ENCODE assay signal across 8 cellular contexts in the genomic region with DNA sequence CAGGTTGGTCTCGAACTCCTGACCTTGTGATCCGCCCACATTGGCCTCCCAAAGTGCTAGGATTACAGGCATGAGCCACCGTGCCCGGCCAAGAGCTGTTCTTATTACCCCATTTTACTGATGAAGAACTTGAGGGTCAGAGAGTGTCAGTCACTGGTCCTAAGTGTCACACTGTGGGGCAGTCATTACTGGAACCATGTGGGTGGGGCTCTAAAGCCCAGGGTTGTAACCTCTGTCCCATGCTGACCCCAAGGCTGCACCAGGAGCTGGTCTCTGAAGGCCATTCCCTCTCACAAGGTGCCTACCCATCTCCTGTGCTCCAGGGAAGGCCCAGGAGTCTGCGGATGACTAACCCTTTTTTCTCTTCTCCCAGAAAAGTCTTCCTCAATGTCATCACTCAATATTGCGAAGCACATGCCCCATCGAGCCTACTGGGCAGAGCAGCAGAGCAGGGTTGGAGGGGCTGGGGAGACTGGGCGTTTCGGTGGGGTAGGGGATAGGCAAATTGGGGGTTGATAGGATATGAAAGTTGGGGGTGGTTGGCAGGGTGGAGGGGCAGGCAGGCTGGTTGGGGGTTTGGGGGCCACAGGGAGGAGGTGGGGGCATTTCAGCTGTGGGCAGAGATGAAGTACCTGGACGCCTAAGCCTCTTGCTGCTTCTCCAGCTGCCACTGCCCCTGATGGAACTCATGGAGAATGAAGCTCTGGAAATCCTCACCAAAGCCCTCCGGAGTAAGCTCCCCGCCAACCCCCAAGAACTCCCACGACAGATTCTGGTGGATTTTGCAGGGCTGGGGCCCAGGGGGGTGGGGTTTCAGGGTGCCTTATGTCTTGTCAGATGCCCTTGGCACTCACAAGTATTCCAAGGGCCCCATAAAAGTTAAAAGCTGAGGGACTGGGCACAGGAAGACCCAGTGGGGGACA. TPM values are rescaled to one million over a fixed set of nuclear protein-coding genes. Genes with fewer than 3 reads are reported as not detected.
DNase-seq lines count a peak whose midpoint lies in the region; ATAC-seq and TF ChIP-seq lines count a peak whose summit lies in the region.
"Had no signal": no experiment of that assay in that cellular context is flagged by ENCODE, and none has a peak within 500 bp of the region (broad histone marks: within the 10 kb centered on the region; RNA-seq: fewer than 3 reads in every experiment).

No MANE protein-coding gene starts in this region.

- peaks cover 42 to 77% (median 48%) of the 10 kb centered on the region in 6 donors for H3K4me1 ChIP-seq in spleen

- peaks cover 0 to 14% (median 0%) of the 10 kb centered on the region in 6 donors for H3K36me3 ChIP-seq in spleen
- H3K36me3 ChIP-seq: pancreas, SJCRH30 had no signal

- peaks cover 3 to 42% (median 30%) of the 10 kb centered on the region in 7 donors for H3K27me3 ChIP-seq in spleen (replicated peaks in 1 of 7)

- ATAC-seq in central memory CD8-positive, alpha-beta T cell (replicated peaks; ENCODE audit: extremely low read depth, poor library complexity, severe bottlenecking), result no peak
- ATAC-seq in HG03095 (IDR thresholded peaks at IDR 0.05; ENCODE audit: unreplicated experiment), result no peak

- 75 to 87% (median 84%) methylated on average over 13 of the region's 13 CpGs for WGBS in spleen, 5 donors

- TF ChIP-seq POLR2A in spleen (IDR thresholded peaks at IDR 0.05), result no peak

- peak overlapping the region in 5 of 8 donors; percentile 93 to 98 (median 97) for H3K27ac ChIP-seq in spleen

- H3K4me3 ChIP-seq in spleen, result peak overlapping the region in 2 of 8 donors; percentile 79 to 89

- peak overlapping the region; percentile 87 for H3K4me3 Mint-ChIP-seq in T-helper 2 cell treated with Interferon-gamma antibody and Interleukin-4, amounts not matched to agents 5 μg/mL and 100 μg/mL, for 36 hours
- peak overlapping the region; percentile 93 for H3K4me3 Mint-ChIP-seq in central memory CD8-positive, alpha-beta T cell

- intact Hi-C loops in spleen (cut with DNase I; ENCODE audit: low total_unique reads), result loop anchor here (5.0 kb wide), 1 partner anchor 101 kb away; no protein-coding TSS in a partner anchor

- no peaks in the 10 kb centered on the region for H3K9me3 ChIP-seq in spleen
- H3K9me3 ChIP-seq: pancreas, SJCRH30 had no signal

- peaks cover 27% of the 10 kb centered on the region for H3K27me3 Mint-ChIP-seq in T-helper 2 cell treated with Interferon-gamma antibody and Interleukin-4, amounts not matched to agents 5 μg/mL and 100 μg/mL, for 36 hours (ENCODE audit: low read depth)
- H3K27me3 Mint-ChIP-seq in central memory CD8-positive, alpha-beta T cell, result peaks cover 28% of the 10 kb centered on the region

- H3K36me3 Mint-ChIP-seq in T-helper 2 cell treated with Interferon-gamma antibody and Interleukin-4, amounts not matched to agents 5 μg/mL and 100 μg/mL, for 36 hours (ENCODE audit: low read depth), result peaks cover 11% of the 10 kb centered on the region
- peaks cover 15% of the 10 kb centered on the region for H3K36me3 Mint-ChIP-seq in central memory CD8-positive, alpha-beta T cell (ENCODE audit: insufficient read depth)

- no peaks in the 10 kb centered on the region for H3K9me3 Mint-ChIP-seq in T-helper 2 cell treated with Interferon-gamma antibody and Interleukin-4, amounts not matched to agents 5 μg/mL and 100 μg/mL, for 36 hours
- H3K9me3 Mint-ChIP-seq in central memory CD8-positive, alpha-beta T cell, result no peaks in the 10 kb centered on the region

- H3K27ac Mint-ChIP-seq in T-helper 2 cell treated with Interferon-gamma antibody and Interleukin-4, amounts not matched to agents 5 μg/mL and 100 μg/mL, for 36 hours, result no peak overlapping the region
- H3K27ac Mint-ChIP-seq in central memory CD8-positive, alpha-beta T cell (ENCODE audit: low read depth), result peak overlapping the region; percentile 92

- no peak for DNase-seq in T-helper 2 cell treated with Interferon-gamma antibody and Interleukin-4, amounts not matched to agents 5 μg/mL and 100 μg/mL, for 36 hours (ENCODE audit: low spot score)
- no peak for DNase-seq in T-helper 2 cell
- DNase-seq in central memory CD8-positive, alpha-beta T cell (ENCODE audit: low spot score in 2 of 2), result no peak
- DNase-seq in spleen, result no peak
- DNase-seq in NCI-H2171 treated with DMSO at 0.1 percent for 48 hours (lab: John Stamatoyannopoulos, UW), result no peak

- H3K4me1 Mint-ChIP-seq in T-helper 2 cell treated with Interferon-gamma antibody and Interleukin-4, amounts not matched to agents 5 μg/mL and 100 μg/mL, for 36 hours (ENCODE audit: low read depth), result peaks cover 24% of the 10 kb centered on the region
- peaks cover 28% of the 10 kb centered on the region for H3K4me1 Mint-ChIP-seq in central memory CD8-positive, alpha-beta T cell

- TF ChIP-seq CTCF in spleen (IDR thresholded peaks at IDR 0.05 in 8 of 11, conservative IDR thresholded peaks at IDR 0.05 in 3 of 11), result no peak

RNA-seq across cellular contexts. Expression of gene ESRRA, which starts 2.0 kb away (rescaled TPM):
- total RNA-seq in spleen, result 10 to 100 TPM; 30.2 to 49.3 (median 43.7) TPM
- 10 to 100 TPM; 24.0 to 56.5 (median 34.7) TPM for polyA plus RNA-seq in spleen

RNA-seq across cellular contexts. Expression of gene CATSPERZ, which starts 3.2 kb away (rescaled TPM):
- total RNA-seq in spleen, result not detected
- under 1 TPM in 2 of 3 donors, not detected in 1; 0.09 to 0.48 TPM for polyA plus RNA-seq in spleen
- total RNA-seq: SJCRH30 had no signal

RNA-seq across cellular contexts. Expression of gene KCNK4, which starts 12.3 kb away (rescaled TPM):
- total RNA-seq in spleen, result under 1 TPM in 3 of 7 donors, not detected in 4; 0.35 to 0.77 (median 0.44) TPM
- under 1 TPM in 2 of 3 donors, not detected in 1; 0.06 to 0.09 TPM for polyA plus RNA-seq in spleen
- total RNA-seq: pancreas, SJCRH30 had no signal
- polyA plus RNA-seq: pancreas had no signal

RNA-seq across cellular contexts. Expression of gene TRMT112, which starts 14.0 kb away (rescaled TPM):
- 100 to 1,000 TPM; 138 to 420 (median 158) TPM for total RNA-seq in spleen
- 100 to 1,000 TPM; 328 to 431 (median 350) TPM for polyA plus RNA-seq in spleen

RNA-seq across cellular contexts. Expression of gene PRDX5, which starts 14.6 kb away (rescaled TPM):
- total RNA-seq in spleen, result 100 to 1,000 TPM in 3 of 7 donors, 10 to 100 TPM in 4; 77.0 to 169 (median 95.6) TPM
- 100 to 1,000 TPM; 181 to 302 (median 237) TPM for polyA plus RNA-seq in spleen
